In genomic region chr7:122301858-122302745, GRCh38 we compare ENCODE assay signal across 2 cellular contexts.
TF ChIP-seq lines count a peak whose summit lies in the region.

No MANE protein-coding gene starts in this region.

TF ChIP-seq in HepG2, 621 proteins besides CTCF, POLR2A, EP300 and RAD21:
- no peak for TF ChIP-seq ZZZ3 (CRISPR knock-in tag; IDR thresholded peaks at IDR 0.05; ENCODE audit: borderline replicate concordance)
- peak; percentile 90 for TF ChIP-seq HNRNPLL (IDR thresholded peaks at IDR 0.05; ENCODE audit: low read depth, low read length, poor library complexity, severe bottlenecking)
- peak; percentile 13; the same call in 1 of the 2 replicates for TF ChIP-seq MNT (IDR thresholded peaks at IDR 0.05)
- no peak for TF ChIP-seq ZNF335 (CRISPR knock-in tag; IDR thresholded peaks at IDR 0.05)
- TF ChIP-seq KDM6A (CRISPR knock-in tag; IDR thresholded peaks at IDR 0.05; ENCODE audit: low read depth) = no peak
- TF ChIP-seq ZBTB33 (CRISPR knock-in tag; IDR thresholded peaks at IDR 0.05) = peak; percentile 51; the same call in 1 of the 2 replicates
- TF ChIP-seq KIAA2018 (CRISPR knock-in tag; IDR thresholded peaks at IDR 0.05; ENCODE audit: borderline replicate concordance) = no peak
TF ChIP-seq in HepG2: peak in this region for 3.

TF ChIP-seq in H1, 55 proteins besides CTCF, POLR2A, EP300 and RAD21:
- TF ChIP-seq KDM1A (IDR thresholded peaks at IDR 0.05; ENCODE audit: borderline replicate concordance, low read length) (no peak), CREB1 (IDR thresholded peaks at IDR 0.05) (peak; percentile 42; the same call in 1 of the 2 replicates), KDM4A (IDR thresholded peaks at IDR 0.05; ENCODE audit: low read depth, low read length, severe bottlenecking) (peak; percentile 39), CBX8 (IDR thresholded peaks at IDR 0.05; ENCODE audit: borderline replicate concordance, low read depth, low read length) (peak; percentile 33; the same call in 1 of the 2 replicates), BCL11A (IDR thresholded peaks at IDR 0.05; ENCODE audit: low read depth in 2 of 2, low read length in 2 of 2) (no peak), RNF2 (IDR thresholded peaks at IDR 0.05; ENCODE audit: borderline replicate concordance, low read depth, low read length, missing control alignments, poor library complexity, severe bottlenecking) (peak; percentile 100), HDAC2 (IDR thresholded peaks at IDR 0.05; ENCODE audit: borderline replicate concordance in 1 of 2, low read depth in 2 of 2, low read length in 2 of 2) (no peak; a peak in 1 of 4 replicates), TCF12 (IDR thresholded peaks at IDR 0.05; ENCODE audit: low read depth, low read length) (no peak), SIN3A (conservative IDR thresholded peaks at IDR 0.05 in 1 of 2, IDR thresholded peaks at IDR 0.05 in 1 of 2; ENCODE audit: low read depth in 1 of 2, low read length in 2 of 2) (0 out of 4 replicates have a peak, but pooled peaks of 1 of the 2 experiments have one; percentile 64), EZH2 (IDR thresholded peaks at IDR 0.05; ENCODE audit: low read depth, low read length, severe bottlenecking) (peak; percentile 92), MAX (IDR thresholded peaks at IDR 0.05) (peak; percentile 72), RFX5 (IDR thresholded peaks at IDR 0.05; ENCODE audit: borderline replicate concordance, low read depth, low read length) (no peak), CTBP2 (IDR thresholded peaks at IDR 0.05; ENCODE audit: borderline replicate concordance, insufficient read depth, insufficient read length, low read length) (peak; percentile 45), TEAD4 (IDR thresholded peaks at IDR 0.05; ENCODE audit: low read depth, low read length) (no peak), EGR1 (IDR thresholded peaks at IDR 0.05; ENCODE audit: borderline replicate concordance, low read depth, low read length) (peak; percentile 88; the same call in 1 of the 2 replicates), SIX5 (IDR thresholded peaks at IDR 0.05; ENCODE audit: low read depth, low read length) (no peak), SUZ12 (IDR thresholded peaks at IDR 0.05; ENCODE audit: low read length) (peak; percentile 97), FOSL1 (IDR thresholded peaks at IDR 0.05; ENCODE audit: insufficient read depth, low read depth, low read length) (no peak), CBX5 (IDR thresholded peaks at IDR 0.05; ENCODE audit: low read depth, low read length) (no peak), ASH2L (IDR thresholded peaks at IDR 0.05; ENCODE audit: low read length) (peak; percentile 37)
